In genomic region chr21:46076724-46077123, GRCh38 we compare ENCODE assay signal across 6 cellular contexts. TPM values are rescaled to one million over a fixed set of nuclear protein-coding genes. Genes with fewer than 3 reads are reported as not detected.
A peak's percentile ranks its signal among the peaks of the same experiment; 100 is the strongest.
DNase-seq lines count a peak whose midpoint lies in the region; ATAC-seq and TF ChIP-seq lines count a peak whose summit lies in the region.
"Not testable (repeated sequence)": the region's sequence is repeated elsewhere in the genome, so short reads cannot be mapped to it uniquely, and the experiment has no call there.

No MANE protein-coding gene starts in this region.

- not testable (repeated sequence) for H3K9me3 ChIP-seq in endodermal cell (ENCODE audit: control insufficient read depth, low read length); transverse colon

- H3K4me1 ChIP-seq in endodermal cell (ENCODE audit: control insufficient read depth, insufficient read depth, low read length), result not testable (repeated sequence)
- H3K4me1 ChIP-seq in transverse colon, result peaks cover 4 to 14% (median 11%) of the 10 kb centered on the region in 4 donors

- H3K36me3 ChIP-seq in endodermal cell (ENCODE audit: control insufficient read depth, insufficient read depth, low read length); transverse colon: not testable (repeated sequence)

- intact Hi-C loops in transverse colon (cut with DNase I; ENCODE audit: low total_unique reads), result not testable (repeated sequence)

- not testable (repeated sequence) for H3K27ac Mint-ChIP-seq in endodermal cell

- ATAC-seq in SK-N-SH treated with all-trans-retinoic acid at 6 μM for 48 hours, result not testable (repeated sequence)

- H3K9me3 Mint-ChIP-seq in endodermal cell, result not testable (repeated sequence)

- H3K4me3 ChIP-seq in endodermal cell (ENCODE audit: low read length); transverse colon: not testable (repeated sequence)

- 93 to 94% methylated on average over 5 to 8 of the region's 8 CpGs for WGBS in endodermal cell (ENCODE audit: insufficient coverage in 1 of 2, insufficient read length in 1 of 2), 2 experiments
- 88% methylated on average over 8 of the region's 8 CpGs for WGBS in transverse colon (ENCODE audit: low coverage in 1 of 2), 2 donors

- not testable (repeated sequence) for H3K9ac ChIP-seq in endodermal cell (ENCODE audit: extremely low read depth, low read length, poor library complexity, severe bottlenecking)

- not testable (repeated sequence) for H3K27me3 Mint-ChIP-seq in endodermal cell (ENCODE audit: insufficient read depth)

- DNase-seq in activated CD4-positive, CD25-positive, alpha-beta regulatory T cell treated with anti-CD3 and anti-CD28 coated beads, Interleukin-2, amount 50 U/mL, for 72 hours, result peak; percentile 21
- DNase-seq in activated gamma-delta T cell treated with Interleukin-2 at 50 U/mL for 16 hours, result peak; percentile 2
- peak; percentile 4 for DNase-seq in endodermal cell
- DNase-seq in mesenteric fat pad (ENCODE audit: low spot score), result peak; percentile 28
- peak; percentile 2 for DNase-seq in transverse colon

- not testable (repeated sequence) for H3K4me1 Mint-ChIP-seq in endodermal cell

- H3K36me3 Mint-ChIP-seq in endodermal cell (ENCODE audit: low read depth), result not testable (repeated sequence)

- TF ChIP-seq CTCF in endodermal cell (conservative IDR thresholded peaks at IDR 0.05); transverse colon (IDR thresholded peaks at IDR 0.05): not testable (repeated sequence)

- H3K4me3 Mint-ChIP-seq in endodermal cell, result not testable (repeated sequence)

- in situ Hi-C loops in transverse colon (cut with MboI; ENCODE audit: low pct_ligation_motif_present in 1 of 4, low pct_unique_long_range_greater_than_20kb in 1 of 4, low sequenced_read_pairs in 3 of 4), result not testable (repeated sequence)

- not testable (repeated sequence) for TF ChIP-seq EP300 in transverse colon (IDR thresholded peaks at IDR 0.05; ENCODE audit: low read depth)

- H3K27me3 ChIP-seq in endodermal cell (ENCODE audit: control insufficient read depth, insufficient read depth, low read length, poor library complexity, severe bottlenecking); transverse colon: not testable (repeated sequence)

- H3K27ac ChIP-seq in endodermal cell (ENCODE audit: low read depth, low read length); transverse colon: not testable (repeated sequence)

- TF ChIP-seq POLR2A in transverse colon (IDR thresholded peaks at IDR 0.05), result not testable (repeated sequence)

TF ChIP-seq in SK-N-SH treated with all-trans-retinoic acid at 6 μM for 48 hours, 23 proteins besides CTCF, POLR2A, EP300 and RAD21:
- TF ChIP-seq ZNF8 (CRISPR knock-in tag; IDR thresholded peaks at IDR 0.05), result peak; percentile 51; the same call in 1 of the 2 replicates

RNA-seq across cellular contexts. Expression of gene COL6A2, which starts 21.2 kb away (rescaled TPM):
- 100 to 1,000 TPM; 259 to 377 TPM for total RNA-seq in endodermal cell
- polyA plus RNA-seq in endodermal cell (2013, experiment 1 of 2), result 117 TPM
- polyA plus RNA-seq in endodermal cell (2013, experiment 2 of 2), result 114 TPM
- 735 TPM for total RNA-seq in mesenteric fat pad
- total RNA-seq in transverse colon, result 100 to 1,000 TPM; 172 to 550 (median 346) TPM
